8 cellular contexts compared by ENCODE assay signal in the genomic region with DNA sequence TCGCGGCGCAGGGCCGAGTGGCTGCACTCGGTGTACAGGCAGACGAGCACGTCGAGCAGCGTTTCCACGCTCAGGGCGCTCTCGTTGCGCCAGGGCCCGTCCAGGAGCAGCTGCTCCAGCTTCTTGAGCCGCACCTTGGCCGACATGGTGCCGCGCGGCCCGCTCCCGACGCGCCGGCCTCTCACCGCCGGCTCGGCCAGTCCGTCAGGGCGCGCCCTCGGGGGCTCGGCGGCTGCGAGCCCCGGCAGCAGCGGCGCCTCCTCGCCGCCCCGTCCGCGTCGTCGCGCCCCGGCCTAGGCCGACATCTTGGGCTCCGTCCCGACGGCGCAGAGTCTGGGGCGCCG. TPM values are rescaled to one million over a fixed set of nuclear protein-coding genes. Genes with fewer than 3 reads are reported as not detected.
DNase-seq lines count a peak whose midpoint lies in the region; ATAC-seq and TF ChIP-seq lines count a peak whose summit lies in the region.

No MANE protein-coding gene starts in this region.

- H3K27ac ChIP-seq in CD4-positive, alpha-beta T cell (ENCODE audit: low read depth, low read length): no peak overlapping the region
- peak overlapping the region; percentile 86 to 97 for H3K27ac ChIP-seq in liver (ENCODE audit: low read depth in 1 of 2, low read length in 2 of 2)
- H3K27ac ChIP-seq in tibial artery: peak overlapping the region; percentile 90 to 97

- H3K4me1 Mint-ChIP-seq in CD4-positive, alpha-beta T cell (ENCODE audit: low read depth): peaks cover 11% of the 10 kb centered on the region
- peaks cover 52% of the 10 kb centered on the region for H3K4me1 Mint-ChIP-seq in brain
- no peaks in the 10 kb centered on the region for H3K4me1 Mint-ChIP-seq in activated CD4-positive, alpha-beta T cell treated with anti-CD3 and anti-CD28 coated beads, Interleukin-2, amount 10 ng/mL, durations not matched to agents 7 days and 5 days

- no peaks in the 10 kb centered on the region for H3K36me3 Mint-ChIP-seq in CD4-positive, alpha-beta T cell (ENCODE audit: low read depth)
- H3K36me3 Mint-ChIP-seq in brain: no peaks in the 10 kb centered on the region
- no peaks in the 10 kb centered on the region for H3K36me3 Mint-ChIP-seq in activated CD4-positive, alpha-beta T cell treated with anti-CD3 and anti-CD28 coated beads, Interleukin-2, amount 10 ng/mL, durations not matched to agents 7 days and 5 days (ENCODE audit: low read depth)

- H3K4me3 Mint-ChIP-seq in CD4-positive, alpha-beta T cell: no peak overlapping the region
- H3K4me3 Mint-ChIP-seq in brain: peak overlapping the region; percentile 91 to 97 (median 92)
- no peak overlapping the region for H3K4me3 Mint-ChIP-seq in activated CD4-positive, alpha-beta T cell treated with anti-CD3 and anti-CD28 coated beads, Interleukin-2, amount 10 ng/mL, durations not matched to agents 7 days and 5 days

- H3K9me3 Mint-ChIP-seq in CD4-positive, alpha-beta T cell: no peaks in the 10 kb centered on the region
- peaks cover 0 to 3% (median 0%) of the 10 kb centered on the region in 5 experiments for H3K9me3 Mint-ChIP-seq in brain
- no peaks in the 10 kb centered on the region for H3K9me3 Mint-ChIP-seq in activated CD4-positive, alpha-beta T cell treated with anti-CD3 and anti-CD28 coated beads, Interleukin-2, amount 10 ng/mL, durations not matched to agents 7 days and 5 days

- peaks cover 9 to 45% (median 33%) of the 10 kb centered on the region in 4 donors for H3K4me1 ChIP-seq in liver (ENCODE audit: control insufficient read depth in 4 of 4, insufficient read depth in 4 of 4, low read length in 3 of 4)
- H3K4me1 ChIP-seq in tibial artery: peaks cover 0 to 59% (median 33%) of the 10 kb centered on the region in 4 donors

- TF ChIP-seq RAD21 in liver (IDR thresholded peaks at IDR 0.05): no peak

- DNase-seq in CD4-positive, alpha-beta T cell: no peak
- DNase-seq in tibial artery: peak in 1 of 2 donors; percentile 69
- DNase-seq in HCEC 1CT: no peak
- no peak for DNase-seq in activated CD4-positive, alpha-beta T cell treated with anti-CD3 and anti-CD28 coated beads, Interleukin-2, amount 10 ng/mL, durations not matched to agents 7 days and 5 days
- no peak for DNase-seq in stimulated activated CD4-positive, alpha-beta T cell treated with anti-CD3 and anti-CD28 coated beads, Interleukin-4, amount 100 ng/mL, for 24 hours

- POLR2A ChIA-PET in CD4-positive, alpha-beta T cell (lab: Charles Lee): no interaction called here
- POLR2A ChIA-PET in activated CD4-positive, alpha-beta T cell treated with anti-CD3 and anti-CD28 coated beads, Interleukin-2, amount 10 ng/mL, durations not matched to agents 7 days and 5 days (lab: Charles Lee): interaction anchor here (0.6 kb wide), 1 partner anchor 316 kb away, joined by 4 read pairs; no protein-coding TSS in a partner anchor

- peaks cover 12% of the 10 kb centered on the region for H3K27me3 ChIP-seq in CD4-positive, alpha-beta T cell (ENCODE audit: control insufficient read depth, insufficient read depth, low read length)
- no peaks in the 10 kb centered on the region for H3K27me3 ChIP-seq in liver (ENCODE audit: control insufficient read depth in 4 of 4, insufficient read depth in 4 of 4, low read length in 3 of 4)
- no peaks in the 10 kb centered on the region for H3K27me3 ChIP-seq in tibial artery

- no peak overlapping the region for H3K27ac Mint-ChIP-seq in CD4-positive, alpha-beta T cell
- H3K27ac Mint-ChIP-seq in brain: peak overlapping the region in 1 of 5 experiments; percentile 87
- no peak overlapping the region for H3K27ac Mint-ChIP-seq in activated CD4-positive, alpha-beta T cell treated with anti-CD3 and anti-CD28 coated beads, Interleukin-2, amount 10 ng/mL, durations not matched to agents 7 days and 5 days

- no peaks in the 10 kb centered on the region for H3K9me3 ChIP-seq in CD4-positive, alpha-beta T cell (ENCODE audit: control insufficient read depth, low read length)
- H3K9me3 ChIP-seq in liver (ENCODE audit: control insufficient read depth in 4 of 4, low read length in 3 of 4) (no peaks in the 10 kb centered on the region), tibial artery (no peaks in the 10 kb centered on the region)

- H3K27me3 Mint-ChIP-seq in CD4-positive, alpha-beta T cell: peaks cover 15% of the 10 kb centered on the region
- H3K27me3 Mint-ChIP-seq in brain: peaks cover 10% of the 10 kb centered on the region
- peaks cover 49% of the 10 kb centered on the region for H3K27me3 Mint-ChIP-seq in activated CD4-positive, alpha-beta T cell treated with anti-CD3 and anti-CD28 coated beads, Interleukin-2, amount 10 ng/mL, durations not matched to agents 7 days and 5 days

- H3K4me3 ChIP-seq in liver (ENCODE audit: low read depth in 1 of 3, low read length in 3 of 3) (peak overlapping the region; percentile 91 to 97 (median 95)), tibial artery (peak overlapping the region; percentile 93 to 100)

- no peak for TF ChIP-seq CTCF in CD4-positive, alpha-beta T cell (IDR thresholded peaks at IDR 0.05)
- TF ChIP-seq CTCF in brain (conservative IDR thresholded peaks at IDR 0.05) (no peak), liver (IDR thresholded peaks at IDR 0.05; ENCODE audit: low read depth, low read length, missing input control) (no peak), tibial artery (IDR thresholded peaks at IDR 0.05) (no peak)

- ATAC-seq in CD4-positive, alpha-beta T cell (ENCODE audit: poor library complexity): peak; percentile 7
- peak; percentile 24 for ATAC-seq in HG02884 (IDR thresholded peaks at IDR 0.05; ENCODE audit: unreplicated experiment)

- CTCF ChIA-PET in CD4-positive, alpha-beta T cell (lab: Charles Lee): interaction anchor here (1.1 kb wide), 1 partner anchor 9 kb away, joined by 4 read pairs; no protein-coding TSS in a partner anchor
- CTCF ChIA-PET in activated CD4-positive, alpha-beta T cell treated with anti-CD3 and anti-CD28 coated beads, Interleukin-2, amount 10 ng/mL, durations not matched to agents 7 days and 5 days (lab: Charles Lee): no interaction called here

- under 1% methylated on average over 53 of the region's 53 CpGs for WGBS in liver

- H3K9ac ChIP-seq in liver (ENCODE audit: low read depth in 1 of 2, low read length in 2 of 2): peak overlapping the region in 1 of 2 donors; percentile 54

- intact Hi-C loops in CD4-positive, alpha-beta T cell (cut with DNase I, micrococcal nuclease): loop anchor here in 1 of 2 experiments (1.0 to 5.0 kb wide), 3 partner anchors 18 to 280 kb away; a partner anchor contains a TSS
- intact Hi-C loops in tibial artery (cut with DNase I; ENCODE audit: low total_unique reads): no loop called here

- no peaks in the 10 kb centered on the region for H3K36me3 ChIP-seq in liver (ENCODE audit: control insufficient read depth in 4 of 4, insufficient read depth in 3 of 4, low read depth in 1 of 4, low read length in 3 of 4)
- no peaks in the 10 kb centered on the region for H3K36me3 ChIP-seq in tibial artery

TF ChIP-seq in liver, 16 proteins besides CTCF, POLR2A, EP300 and RAD21 (continues in another document):
- TF ChIP-seq HNF4A (conservative IDR thresholded peaks at IDR 0.05) (no peak), RXRA (IDR thresholded peaks at IDR 0.05) (no peak), EGR1 (IDR thresholded peaks at IDR 0.05; ENCODE audit: low read depth in 2 of 2) (no peak), FOXA1 (IDR thresholded peaks at IDR 0.05) (no peak)
- TF ChIP-seq, protein P1, sequence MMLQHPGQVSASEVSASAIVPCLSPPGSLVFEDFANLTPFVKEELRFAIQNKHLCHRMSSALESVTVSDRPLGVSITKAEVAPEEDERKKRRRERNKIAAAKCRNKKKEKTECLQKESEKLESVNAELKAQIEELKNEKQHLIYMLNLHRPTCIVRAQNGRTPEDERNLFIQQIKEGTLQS (IDR thresholded peaks at IDR 0.05): no peak
- TF ChIP-seq, protein P2, sequence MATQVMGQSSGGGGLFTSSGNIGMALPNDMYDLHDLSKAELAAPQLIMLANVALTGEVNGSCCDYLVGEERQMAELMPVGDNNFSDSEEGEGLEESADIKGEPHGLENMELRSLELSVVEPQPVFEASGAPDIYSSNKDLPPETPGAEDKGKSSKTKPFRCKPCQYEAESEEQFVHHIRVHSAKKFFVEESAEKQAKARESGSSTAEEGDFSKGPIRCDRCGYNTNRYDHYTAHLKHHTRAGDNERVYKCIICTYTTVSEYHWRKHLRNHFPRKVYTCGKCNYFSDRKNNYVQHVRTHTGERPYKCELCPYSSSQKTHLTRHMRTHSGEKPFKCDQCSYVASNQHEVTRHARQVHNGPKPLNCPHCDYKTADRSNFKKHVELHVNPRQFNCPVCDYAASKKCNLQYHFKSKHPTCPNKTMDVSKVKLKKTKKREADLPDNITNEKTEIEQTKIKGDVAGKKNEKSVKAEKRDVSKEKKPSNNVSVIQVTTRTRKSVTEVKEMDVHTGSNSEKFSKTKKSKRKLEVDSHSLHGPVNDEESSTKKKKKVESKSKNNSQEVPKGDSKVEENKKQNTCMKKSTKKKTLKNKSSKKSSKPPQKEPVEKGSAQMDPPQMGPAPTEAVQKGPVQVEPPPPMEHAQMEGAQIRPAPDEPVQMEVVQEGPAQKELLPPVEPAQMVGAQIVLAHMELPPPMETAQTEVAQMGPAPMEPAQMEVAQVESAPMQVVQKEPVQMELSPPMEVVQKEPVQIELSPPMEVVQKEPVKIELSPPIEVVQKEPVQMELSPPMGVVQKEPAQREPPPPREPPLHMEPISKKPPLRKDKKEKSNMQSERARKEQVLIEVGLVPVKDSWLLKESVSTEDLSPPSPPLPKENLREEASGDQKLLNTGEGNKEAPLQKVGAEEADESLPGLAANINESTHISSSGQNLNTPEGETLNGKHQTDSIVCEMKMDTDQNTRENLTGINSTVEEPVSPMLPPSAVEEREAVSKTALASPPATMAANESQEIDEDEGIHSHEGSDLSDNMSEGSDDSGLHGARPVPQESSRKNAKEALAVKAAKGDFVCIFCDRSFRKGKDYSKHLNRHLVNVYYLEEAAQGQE (IDR thresholded peaks at IDR 0.05): no peak

RNA-seq across cellular contexts. Expression of a gene that starts 0.3 kb away (rescaled TPM):
- total RNA-seq in CD4-positive, alpha-beta T cell: 1 to 10 TPM; 6.6 to 7.6 TPM
- polyA plus RNA-seq in brain (ENCODE audit: insufficient read depth, low read depth, low replicate concordance) (82.7 TPM), liver (10 to 100 TPM in 1 of 2 donors, 1 to 10 TPM in 1; 4.1 to 24.3 TPM)
- total RNA-seq in liver: 10 to 100 TPM; 35.2 to 78.7 TPM
- 1 to 10 TPM in 1 of 2 experiments, under 1 TPM in 1; 0.81 to 1.1 TPM for total RNA-seq in activated CD4-positive, alpha-beta T cell treated with anti-CD3 and anti-CD28 coated beads, Interleukin-2, amount 10 ng/mL, durations not matched to agents 7 days and 5 days

RNA-seq across cellular contexts. Expression of a gene that starts 27.0 kb away (rescaled TPM):
- not detected for total RNA-seq in CD4-positive, alpha-beta T cell
- not detected for polyA plus RNA-seq in brain (ENCODE audit: insufficient read depth, low read depth, low replicate concordance)
- under 1 TPM in 1 of 2 donors, not detected in 1; 0.47 TPM for total RNA-seq in liver
- polyA plus RNA-seq in liver: under 1 TPM in 1 of 2 donors, not detected in 1; 0.53 TPM
- not detected for total RNA-seq in activated CD4-positive, alpha-beta T cell treated with anti-CD3 and anti-CD28 coated beads, Interleukin-2, amount 10 ng/mL, durations not matched to agents 7 days and 5 days

RNA-seq across cellular contexts. Expression of a gene that starts 37.5 kb away (rescaled TPM):
- not detected for total RNA-seq in CD4-positive, alpha-beta T cell
- not detected for polyA plus RNA-seq in brain (ENCODE audit: insufficient read depth, low read depth, low replicate concordance)
- total RNA-seq in liver: 10 to 100 TPM; 46.8 to 77.8 TPM
- polyA plus RNA-seq in liver: 10 to 100 TPM; 24.0 to 26.6 TPM
- not detected for total RNA-seq in activated CD4-positive, alpha-beta T cell treated with anti-CD3 and anti-CD28 coated beads, Interleukin-2, amount 10 ng/mL, durations not matched to agents 7 days and 5 days

Comparison
In these comparisons a context has a peak if more than half of its experiments do, and no peak if none do; other contexts are left out.
1. H3K4me3 Mint-ChIP-seq: peak in brain (5 of 5); none in CD4-positive, alpha-beta T cell (single experiment) and activated CD4-positive, alpha-beta T cell treated with anti-CD3 and anti-CD28 coated beads, Interleukin-2, amount 10 ng/mL, durations not matched to agents 7 days and 5 days (single experiment).
2. RNA of a gene that starts 0.3 kb away (total RNA-seq): 35.2 to 78.7 TPM in liver; 6.6 to 7.6 TPM in CD4-positive, alpha-beta T cell and 0.81 to 1.1 TPM in activated CD4-positive, alpha-beta T cell treated with anti-CD3 and anti-CD28 coated beads, Interleukin-2, amount 10 ng/mL, durations not matched to agents 7 days and 5 days; every median in the first group is over 4 times any median in the second.
3. RNA of a gene that starts 37.5 kb away (total RNA-seq): 46.8 to 77.8 TPM in liver; not detected in CD4-positive, alpha-beta T cell and not detected in activated CD4-positive, alpha-beta T cell treated with anti-CD3 and anti-CD28 coated beads, Interleukin-2, amount 10 ng/mL, durations not matched to agents 7 days and 5 days; every median in the first group is over 10 times any median in the second.